In genomic region chr9:120306088-120306487, GRCh38 we compare ENCODE assay signal across 25 cellular contexts.
"Had no signal": no experiment of that assay in that cellular context is flagged by ENCODE, and none has a peak within 500 bp of the region (broad histone marks: within the 10 kb centered on the region; RNA-seq: fewer than 3 reads in every experiment).

No MANE protein-coding gene starts in this region.

- H3K27ac Mint-ChIP-seq: memory B cell; naive thymus-derived CD8-positive, alpha-beta T cell; nephron; progenitor cell of endocrine pancreas; stimulated activated naive B cell treated with anti-CD40 and anti-IgM and Interleukin-4, amounts not matched to agents 10 μg/mL and 1 μg/mL and 100 μg/mL, for 72 hours had no signal

- H3K9me3 Mint-ChIP-seq: memory B cell; neural crest cell; stimulated activated naive B cell treated with anti-CD40 and anti-IgM and Interleukin-4, amounts not matched to agents 10 μg/mL and 1 μg/mL and 100 μg/mL, for 72 hours had no signal

- H3K27me3 ChIP-seq: neutrophil, ovary, stomach, testis, thyroid gland, transverse colon, upper lobe of right lung had no signal

- H3K27ac ChIP-seq: left ventricle myocardium inferior, neutrophil, ovary, skin epidermis, stomach, testis, thyroid gland, transverse colon, upper lobe of right lung had no signal

- H3K9me3 ChIP-seq: left ventricle myocardium inferior, neutrophil, ovary, stomach, testis, thyroid gland, transverse colon, upper lobe of right lung had no signal

- DNase-seq: hippocampal formation; kidney; left ventricle myocardium inferior; naive thymus-derived CD8-positive, alpha-beta T cell; occipital lobe; ovary; right cardiac atrium; stimulated activated CD4-positive, alpha-beta T cell treated with anti-CD3 and anti-CD28 coated beads, Interleukin-12 subunit alpha, Interleukin-12 subunit beta, amount 100 ng/mL, for 4 hours; stimulated activated CD4-positive, alpha-beta T cell treated with anti-CD3 and anti-CD28 coated beads, Interleukin-15, amount 100 ng/mL, for 24 hours; stimulated activated CD4-positive, alpha-beta T cell treated with anti-CD3 and anti-CD28 coated beads, Interleukin-2, amount 100 ng/mL, for 24 hours; stimulated activated CD4-positive, alpha-beta T cell treated with anti-CD3 and anti-CD28 coated beads, Interleukin-4, amount 100 ng/mL, for 1 hour; stimulated activated naive B cell treated with anti-CD40 and anti-IgM and Interleukin-4, amounts not matched to agents 10 μg/mL and 1 μg/mL and 100 μg/mL, for 72 hours; stimulated activated naive CD8-positive, alpha-beta T cell treated with anti-CD3 and anti-CD28 coated beads, Interleukin-15, Interleukin-2, amounts not matched to agents 100 U/mL and 50 U/mL, for 24 hours; stomach; testis; thyroid gland; transverse colon; upper lobe of right lung had no signal

- H3K4me1 ChIP-seq: left ventricle myocardium inferior, stomach, testis, thyroid gland, transverse colon, upper lobe of right lung had no signal

- H3K4me3 Mint-ChIP-seq: memory B cell; naive thymus-derived CD8-positive, alpha-beta T cell; nephron; neural crest cell; stimulated activated naive B cell treated with anti-CD40 and anti-IgM and Interleukin-4, amounts not matched to agents 10 μg/mL and 1 μg/mL and 100 μg/mL, for 72 hours had no signal

- H3K4me3 ChIP-seq: left ventricle myocardium inferior, ovary, skin epidermis, stomach, testis, thyroid gland, transverse colon, upper lobe of right lung had no signal

- H3K36me3 Mint-ChIP-seq: memory B cell; naive thymus-derived CD8-positive, alpha-beta T cell; stimulated activated naive B cell treated with anti-CD40 and anti-IgM and Interleukin-4, amounts not matched to agents 10 μg/mL and 1 μg/mL and 100 μg/mL, for 72 hours had no signal

- H3K4me1 Mint-ChIP-seq: memory B cell; naive thymus-derived CD8-positive, alpha-beta T cell; nephron; neural crest cell; stimulated activated naive B cell treated with anti-CD40 and anti-IgM and Interleukin-4, amounts not matched to agents 10 μg/mL and 1 μg/mL and 100 μg/mL, for 72 hours had no signal

- H3K36me3 ChIP-seq: left ventricle myocardium inferior, neutrophil, ovary, stomach, thyroid gland, transverse colon, upper lobe of right lung had no signal

- ATAC-seq: naive thymus-derived CD8-positive, alpha-beta T cell; right cardiac atrium; sciatic nerve; stimulated activated naive B cell treated with anti-CD40 and anti-IgM and Interleukin-4, amounts not matched to agents 10 μg/mL and 1 μg/mL and 100 μg/mL, for 72 hours; stimulated activated naive CD8-positive, alpha-beta T cell treated with anti-CD3 and anti-CD28 coated beads, Interleukin-15, Interleukin-2, amounts not matched to agents 100 U/mL and 50 U/mL, for 24 hours; upper lobe of right lung had no signal
